Comparison of ENCODE assay signal across 16 cellular contexts in the genomic region with DNA sequence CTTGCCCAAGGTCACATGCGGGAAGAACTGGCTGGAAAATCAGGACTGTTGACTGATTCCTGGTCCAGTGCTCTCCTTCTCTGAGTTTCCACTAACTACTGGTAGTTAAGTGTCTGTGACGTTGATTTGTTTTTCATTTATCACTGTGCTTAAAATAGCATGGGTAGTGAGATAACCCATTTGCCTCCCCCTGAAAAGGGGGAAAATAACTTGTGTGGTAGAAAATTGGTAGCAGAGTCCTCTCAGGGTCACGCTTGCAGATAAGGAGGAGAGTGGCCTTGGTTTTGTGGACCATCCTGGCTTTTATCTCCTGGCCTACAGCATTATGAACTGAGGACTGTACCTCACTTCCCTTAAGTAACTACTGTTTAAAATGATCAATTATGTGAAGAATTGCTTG. TPM values are rescaled to one million over a fixed set of nuclear protein-coding genes. Genes with fewer than 3 reads are reported as not detected.
DNase-seq lines count a peak whose midpoint lies in the region; ATAC-seq and TF ChIP-seq lines count a peak whose summit lies in the region.
"Had no signal": no experiment of that assay in that cellular context is flagged by ENCODE, and none has a peak within 500 bp of the region (broad histone marks: within the 10 kb centered on the region; RNA-seq: fewer than 3 reads in every experiment).

No MANE protein-coding gene starts in this region.

- H3K36me3 ChIP-seq in heart right ventricle (peaks cover 0 to 28% (median 0%) of the 10 kb centered on the region in 9 donors), testis (ENCODE audit: low read depth, missing control alignments) (no peaks in the 10 kb centered on the region)

- H3K9me3 Mint-ChIP-seq in WTC11, result no peaks in the 10 kb centered on the region
- H3K9me3 Mint-ChIP-seq: HFFc6 had no signal

- H3K36me3 Mint-ChIP-seq in WTC11, result peaks cover 4% of the 10 kb centered on the region

- peak overlapping the region; percentile 86 for H3K27ac Mint-ChIP-seq in WTC11
- H3K27ac Mint-ChIP-seq: HFFc6 had no signal

- H3K27me3 ChIP-seq in heart right ventricle, result no peaks in the 10 kb centered on the region
- H3K27me3 ChIP-seq in testis, result no peaks in the 10 kb centered on the region
- H3K27me3 ChIP-seq: SJCRH30 had no signal

- peak; percentile 34 for DNase-seq in HuH-7.5 (ENCODE audit: low spot score)
- no peak for DNase-seq in WTC11 (ENCODE audit: low spot score)
- DNase-seq in heart right ventricle, result peak in 1 of 2 donors; percentile 6
- DNase-seq in testis, result no peak
- DNase-seq in foreskin melanocyte, result no peak
- DNase-seq in DMS79 (lab: John Stamatoyannopoulos, UW), result no peak
- DNase-seq in NCI-H2107 treated with DMSO at 0.1 percent for 48 hours (lab: John Stamatoyannopoulos, UW; ENCODE audit: unreplicated experiment), result no peak
- DNase-seq: COR-L47; HFFc6; NCI-H1417; NCI-H1930; NCI-H2171; NCI-H446 treated with DMSO at 0.1 percent for 48 hours; NK-92 treated with Interleukin-12 subunit alpha and Interleukin-12 subunit beta, amount 100 ng/mL, for 24 hours; RPMI8226; SJCRH30 had no signal

- H3K4me3 ChIP-seq in heart right ventricle (no peak overlapping the region), testis (no peak overlapping the region)
- H3K4me3 ChIP-seq: SJCRH30 had no signal

- H3K4me1 ChIP-seq in heart right ventricle (peaks cover 0 to 54% (median 26%) of the 10 kb centered on the region in 9 donors), testis (peaks cover 31% of the 10 kb centered on the region)
- H3K4me1 ChIP-seq: SJCRH30 had no signal

- H3K4me1 Mint-ChIP-seq in WTC11, result peaks cover 6% of the 10 kb centered on the region; the same call in 1 of the 2 replicates

- WGBS in heart right ventricle, 2 donors, result 48 to 60% methylated on average over 3 of the region's 3 CpGs
- 48 to 52% methylated on average over 3 of the region's 3 CpGs for WGBS in testis, 2 donors

- H3K27me3 Mint-ChIP-seq in WTC11 (ENCODE audit: low read depth), result no peaks in the 10 kb centered on the region

- intact Hi-C loops in heart right ventricle (cut with DNase I) (no loop called here), testis (cut with DNase I; ENCODE audit: low total_unique reads) (no loop called here)

- no peak overlapping the region for H3K4me3 Mint-ChIP-seq in WTC11
- H3K4me3 Mint-ChIP-seq: HFFc6 had no signal

- TF ChIP-seq CTCF in WTC11 (IDR thresholded peaks at IDR 0.05) (no peak), heart right ventricle (IDR thresholded peaks at IDR 0.05) (no peak), testis (IDR thresholded peaks at IDR 0.05) (no peak)

- peak overlapping the region; percentile 8 to 77 (median 64) for H3K27ac ChIP-seq in heart right ventricle
- peak overlapping the region; percentile 25 to 68 for H3K27ac ChIP-seq in testis
- H3K27ac ChIP-seq: SJCRH30 had no signal

- CTCF ChIA-PET in WTC11 (lab: Charles Lee), result no interaction called here

- TF ChIP-seq POLR2A in testis (IDR thresholded peaks at IDR 0.05), result no peak

- POLR2A ChIA-PET in WTC11 (lab: Charles Lee), result no interaction called here

- ATAC-seq in WTC11, result no peak
- peak; percentile 47 to 93 (median 84) for ATAC-seq in heart right ventricle

- no peaks in the 10 kb centered on the region for H3K9me3 ChIP-seq in heart right ventricle
- H3K9me3 ChIP-seq in testis, result no peaks in the 10 kb centered on the region
- H3K9me3 ChIP-seq: SJCRH30 had no signal

TF ChIP-seq in WTC11, 78 proteins besides CTCF, POLR2A, EP300 and RAD21 (continues in another document):
- TF ChIP-seq, protein P1, sequence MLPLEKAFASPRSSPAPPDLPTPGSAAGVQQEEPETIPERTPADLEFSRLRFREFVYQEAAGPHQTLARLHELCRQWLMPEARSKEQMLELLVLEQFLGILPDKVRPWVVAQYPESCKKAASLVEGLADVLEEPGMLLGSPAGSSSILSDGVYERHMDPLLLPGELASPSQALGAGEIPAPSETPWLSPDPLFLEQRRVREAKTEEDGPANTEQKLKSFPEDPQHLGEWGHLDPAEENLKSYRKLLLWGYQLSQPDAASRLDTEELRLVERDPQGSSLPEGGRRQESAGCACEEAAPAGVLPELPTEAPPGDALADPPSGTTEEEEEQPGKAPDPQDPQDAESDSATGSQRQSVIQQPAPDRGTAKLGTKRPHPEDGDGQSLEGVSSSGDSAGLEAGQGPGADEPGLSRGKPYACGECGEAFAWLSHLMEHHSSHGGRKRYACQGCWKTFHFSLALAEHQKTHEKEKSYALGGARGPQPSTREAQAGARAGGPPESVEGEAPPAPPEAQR (CRISPR knock-in tag; IDR thresholded peaks at IDR 0.05), result no peak
- TF ChIP-seq RELA (CRISPR knock-in tag; IDR thresholded peaks at IDR 0.05; ENCODE audit: borderline replicate concordance), result no peak
- TF ChIP-seq FOXK1 (CRISPR knock-in tag; IDR thresholded peaks at IDR 0.05), result no peak
- TF ChIP-seq, protein P2, sequence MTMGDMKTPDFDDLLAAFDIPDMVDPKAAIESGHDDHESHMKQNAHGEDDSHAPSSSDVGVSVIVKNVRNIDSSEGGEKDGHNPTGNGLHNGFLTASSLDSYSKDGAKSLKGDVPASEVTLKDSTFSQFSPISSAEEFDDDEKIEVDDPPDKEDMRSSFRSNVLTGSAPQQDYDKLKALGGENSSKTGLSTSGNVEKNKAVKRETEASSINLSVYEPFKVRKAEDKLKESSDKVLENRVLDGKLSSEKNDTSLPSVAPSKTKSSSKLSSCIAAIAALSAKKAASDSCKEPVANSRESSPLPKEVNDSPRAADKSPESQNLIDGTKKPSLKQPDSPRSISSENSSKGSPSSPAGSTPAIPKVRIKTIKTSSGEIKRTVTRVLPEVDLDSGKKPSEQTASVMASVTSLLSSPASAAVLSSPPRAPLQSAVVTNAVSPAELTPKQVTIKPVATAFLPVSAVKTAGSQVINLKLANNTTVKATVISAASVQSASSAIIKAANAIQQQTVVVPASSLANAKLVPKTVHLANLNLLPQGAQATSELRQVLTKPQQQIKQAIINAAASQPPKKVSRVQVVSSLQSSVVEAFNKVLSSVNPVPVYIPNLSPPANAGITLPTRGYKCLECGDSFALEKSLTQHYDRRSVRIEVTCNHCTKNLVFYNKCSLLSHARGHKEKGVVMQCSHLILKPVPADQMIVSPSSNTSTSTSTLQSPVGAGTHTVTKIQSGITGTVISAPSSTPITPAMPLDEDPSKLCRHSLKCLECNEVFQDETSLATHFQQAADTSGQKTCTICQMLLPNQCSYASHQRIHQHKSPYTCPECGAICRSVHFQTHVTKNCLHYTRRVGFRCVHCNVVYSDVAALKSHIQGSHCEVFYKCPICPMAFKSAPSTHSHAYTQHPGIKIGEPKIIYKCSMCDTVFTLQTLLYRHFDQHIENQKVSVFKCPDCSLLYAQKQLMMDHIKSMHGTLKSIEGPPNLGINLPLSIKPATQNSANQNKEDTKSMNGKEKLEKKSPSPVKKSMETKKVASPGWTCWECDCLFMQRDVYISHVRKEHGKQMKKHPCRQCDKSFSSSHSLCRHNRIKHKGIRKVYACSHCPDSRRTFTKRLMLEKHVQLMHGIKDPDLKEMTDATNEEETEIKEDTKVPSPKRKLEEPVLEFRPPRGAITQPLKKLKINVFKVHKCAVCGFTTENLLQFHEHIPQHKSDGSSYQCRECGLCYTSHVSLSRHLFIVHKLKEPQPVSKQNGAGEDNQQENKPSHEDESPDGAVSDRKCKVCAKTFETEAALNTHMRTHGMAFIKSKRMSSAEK (CRISPR knock-in tag; IDR thresholded peaks at IDR 0.05; ENCODE audit: borderline replicate concordance), result no peak
- no peak for TF ChIP-seq JUN (CRISPR knock-in tag; IDR thresholded peaks at IDR 0.05)
- TF ChIP-seq NFYB (CRISPR knock-in tag; conservative IDR thresholded peaks at IDR 0.05; ENCODE audit: low read depth), result no peak
- TF ChIP-seq ZBTB21 (CRISPR knock-in tag; IDR thresholded peaks at IDR 0.05; ENCODE audit: borderline replicate concordance), result no peak
- TF ChIP-seq, protein P3, sequence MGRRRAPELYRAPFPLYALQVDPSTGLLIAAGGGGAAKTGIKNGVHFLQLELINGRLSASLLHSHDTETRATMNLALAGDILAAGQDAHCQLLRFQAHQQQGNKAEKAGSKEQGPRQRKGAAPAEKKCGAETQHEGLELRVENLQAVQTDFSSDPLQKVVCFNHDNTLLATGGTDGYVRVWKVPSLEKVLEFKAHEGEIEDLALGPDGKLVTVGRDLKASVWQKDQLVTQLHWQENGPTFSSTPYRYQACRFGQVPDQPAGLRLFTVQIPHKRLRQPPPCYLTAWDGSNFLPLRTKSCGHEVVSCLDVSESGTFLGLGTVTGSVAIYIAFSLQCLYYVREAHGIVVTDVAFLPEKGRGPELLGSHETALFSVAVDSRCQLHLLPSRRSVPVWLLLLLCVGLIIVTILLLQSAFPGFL (CRISPR knock-in tag; IDR thresholded peaks at IDR 0.05; ENCODE audit: borderline replicate concordance), result no peak
- TF ChIP-seq, protein P4, sequence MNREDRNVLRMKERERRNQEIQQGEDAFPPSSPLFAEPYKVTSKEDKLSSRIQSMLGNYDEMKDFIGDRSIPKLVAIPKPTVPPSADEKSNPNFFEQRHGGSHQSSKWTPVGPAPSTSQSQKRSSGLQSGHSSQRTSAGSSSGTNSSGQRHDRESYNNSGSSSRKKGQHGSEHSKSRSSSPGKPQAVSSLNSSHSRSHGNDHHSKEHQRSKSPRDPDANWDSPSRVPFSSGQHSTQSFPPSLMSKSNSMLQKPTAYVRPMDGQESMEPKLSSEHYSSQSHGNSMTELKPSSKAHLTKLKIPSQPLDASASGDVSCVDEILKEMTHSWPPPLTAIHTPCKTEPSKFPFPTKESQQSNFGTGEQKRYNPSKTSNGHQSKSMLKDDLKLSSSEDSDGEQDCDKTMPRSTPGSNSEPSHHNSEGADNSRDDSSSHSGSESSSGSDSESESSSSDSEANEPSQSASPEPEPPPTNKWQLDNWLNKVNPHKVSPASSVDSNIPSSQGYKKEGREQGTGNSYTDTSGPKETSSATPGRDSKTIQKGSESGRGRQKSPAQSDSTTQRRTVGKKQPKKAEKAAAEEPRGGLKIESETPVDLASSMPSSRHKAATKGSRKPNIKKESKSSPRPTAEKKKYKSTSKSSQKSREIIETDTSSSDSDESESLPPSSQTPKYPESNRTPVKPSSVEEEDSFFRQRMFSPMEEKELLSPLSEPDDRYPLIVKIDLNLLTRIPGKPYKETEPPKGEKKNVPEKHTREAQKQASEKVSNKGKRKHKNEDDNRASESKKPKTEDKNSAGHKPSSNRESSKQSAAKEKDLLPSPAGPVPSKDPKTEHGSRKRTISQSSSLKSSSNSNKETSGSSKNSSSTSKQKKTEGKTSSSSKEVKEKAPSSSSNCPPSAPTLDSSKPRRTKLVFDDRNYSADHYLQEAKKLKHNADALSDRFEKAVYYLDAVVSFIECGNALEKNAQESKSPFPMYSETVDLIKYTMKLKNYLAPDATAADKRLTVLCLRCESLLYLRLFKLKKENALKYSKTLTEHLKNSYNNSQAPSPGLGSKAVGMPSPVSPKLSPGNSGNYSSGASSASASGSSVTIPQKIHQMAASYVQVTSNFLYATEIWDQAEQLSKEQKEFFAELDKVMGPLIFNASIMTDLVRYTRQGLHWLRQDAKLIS (CRISPR knock-in tag; IDR thresholded peaks at IDR 0.05; ENCODE audit: borderline replicate concordance), result no peak
- no peak for TF ChIP-seq ZNF317 (CRISPR knock-in tag; IDR thresholded peaks at IDR 0.05; ENCODE audit: borderline replicate concordance, low read depth)

RNA-seq across cellular contexts. Expression of a gene that starts 10.9 kb away (rescaled TPM):
- total RNA-seq in WTC11 (2021), result 68.4 to 83.0 TPM (median 69.6 TPM) in 3 replicates
- total RNA-seq in heart right ventricle, result 10 to 100 TPM; 20.5 to 40.3 (median 27.7) TPM
- polyA plus RNA-seq in heart right ventricle, result 10 to 100 TPM; 16.8 to 19.4 TPM
- 10 to 100 TPM; 85.3 to 88.7 TPM for total RNA-seq in testis
- 59.4 TPM for polyA plus RNA-seq in testis (ENCODE audit: insufficient read depth, low read depth, low replicate concordance)
